Comparison of ENCODE assay signal across 1 cellular context in the genomic region with DNA sequence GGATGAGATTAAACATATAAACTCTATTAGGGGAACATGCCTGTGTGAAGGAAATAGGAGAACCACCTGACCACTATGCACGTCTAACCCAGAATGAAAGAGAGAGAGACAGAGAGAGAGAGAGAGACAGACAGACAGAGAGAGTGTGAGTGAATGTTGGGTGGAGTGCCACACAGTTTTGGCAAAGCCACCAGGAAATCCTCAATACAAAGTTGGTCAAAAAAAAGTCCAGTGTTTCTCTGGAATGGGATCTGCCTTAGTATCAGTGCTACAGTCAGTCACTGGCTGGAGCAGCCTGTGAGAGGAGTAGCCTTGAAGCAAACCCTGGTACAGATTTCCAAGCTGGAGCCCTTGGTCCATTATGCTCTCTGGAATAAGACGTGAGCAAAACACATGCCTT.
TF ChIP-seq lines count a peak whose summit lies in the region.

No MANE protein-coding gene starts in this region.

TF ChIP-seq in WTC11, 78 proteins besides CTCF, POLR2A, EP300 and RAD21 (continued from another document):
- TF ChIP-seq, protein P1, sequence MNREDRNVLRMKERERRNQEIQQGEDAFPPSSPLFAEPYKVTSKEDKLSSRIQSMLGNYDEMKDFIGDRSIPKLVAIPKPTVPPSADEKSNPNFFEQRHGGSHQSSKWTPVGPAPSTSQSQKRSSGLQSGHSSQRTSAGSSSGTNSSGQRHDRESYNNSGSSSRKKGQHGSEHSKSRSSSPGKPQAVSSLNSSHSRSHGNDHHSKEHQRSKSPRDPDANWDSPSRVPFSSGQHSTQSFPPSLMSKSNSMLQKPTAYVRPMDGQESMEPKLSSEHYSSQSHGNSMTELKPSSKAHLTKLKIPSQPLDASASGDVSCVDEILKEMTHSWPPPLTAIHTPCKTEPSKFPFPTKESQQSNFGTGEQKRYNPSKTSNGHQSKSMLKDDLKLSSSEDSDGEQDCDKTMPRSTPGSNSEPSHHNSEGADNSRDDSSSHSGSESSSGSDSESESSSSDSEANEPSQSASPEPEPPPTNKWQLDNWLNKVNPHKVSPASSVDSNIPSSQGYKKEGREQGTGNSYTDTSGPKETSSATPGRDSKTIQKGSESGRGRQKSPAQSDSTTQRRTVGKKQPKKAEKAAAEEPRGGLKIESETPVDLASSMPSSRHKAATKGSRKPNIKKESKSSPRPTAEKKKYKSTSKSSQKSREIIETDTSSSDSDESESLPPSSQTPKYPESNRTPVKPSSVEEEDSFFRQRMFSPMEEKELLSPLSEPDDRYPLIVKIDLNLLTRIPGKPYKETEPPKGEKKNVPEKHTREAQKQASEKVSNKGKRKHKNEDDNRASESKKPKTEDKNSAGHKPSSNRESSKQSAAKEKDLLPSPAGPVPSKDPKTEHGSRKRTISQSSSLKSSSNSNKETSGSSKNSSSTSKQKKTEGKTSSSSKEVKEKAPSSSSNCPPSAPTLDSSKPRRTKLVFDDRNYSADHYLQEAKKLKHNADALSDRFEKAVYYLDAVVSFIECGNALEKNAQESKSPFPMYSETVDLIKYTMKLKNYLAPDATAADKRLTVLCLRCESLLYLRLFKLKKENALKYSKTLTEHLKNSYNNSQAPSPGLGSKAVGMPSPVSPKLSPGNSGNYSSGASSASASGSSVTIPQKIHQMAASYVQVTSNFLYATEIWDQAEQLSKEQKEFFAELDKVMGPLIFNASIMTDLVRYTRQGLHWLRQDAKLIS (CRISPR knock-in tag; IDR thresholded peaks at IDR 0.05; ENCODE audit: borderline replicate concordance) = no peak
- no peak for TF ChIP-seq TEAD1 (CRISPR knock-in tag; IDR thresholded peaks at IDR 0.05)
